20 cellular contexts compared by ENCODE assay signal in genomic region chr12:89836026-89836425, GRCh38.
"Had no signal": no experiment of that assay in that cellular context is flagged by ENCODE, and none has a peak within 500 bp of the region (broad histone marks: within the 10 kb centered on the region; RNA-seq: fewer than 3 reads in every experiment).

No MANE protein-coding gene starts in this region.

- H3K36me3 ChIP-seq: lower lobe of right lung, pancreas, thyroid gland had no signal

- H3K9me3 ChIP-seq: lower lobe of right lung, pancreas, SK-N-SH, thyroid gland had no signal

- H3K4me3 ChIP-seq: lower lobe of right lung, pancreas, thyroid gland had no signal

- ATAC-seq: activated CD8-positive, alpha-beta T cell treated with anti-CD3 and anti-CD28 coated beads, Interleukin-2, amount 10 ng/mL, durations not matched to agents 7 days and 5 days; activated T-cell treated with anti-CD3 and anti-CD28 coated beads, Interleukin-2, amount 50 U/mL, for 72 hours; left cardiac atrium; lower lobe of right lung; pancreas; stimulated activated effector memory CD8-positive, alpha-beta T cell treated with anti-CD3 and anti-CD28 coated beads, Interleukin-12 subunit alpha, Interleukin-12 subunit beta, amount 100 ng/mL, for 72 hours; T-cell; WTC11 had no signal

- H3K27ac ChIP-seq: lower lobe of right lung, pancreas, thyroid gland had no signal

- DNase-seq: activated CD4-positive, alpha-beta T cell treated with anti-CD3 and anti-CD28 coated beads, Interleukin-2, amount 10 ng/mL, durations not matched to agents 24 days and 14 days; activated CD8-positive, alpha-beta memory T cell treated with anti-CD3 and anti-CD28 coated beads, Interleukin-2, amount 50 U/mL, for 4 hours; activated CD8-positive, alpha-beta T cell treated with anti-CD3 and anti-CD28 coated beads, Interleukin-2, amount 10 ng/mL, durations not matched to agents 7 days and 5 days; activated gamma-delta T cell; activated T-cell treated with anti-CD3 and anti-CD28 coated beads, Interleukin-2, amount 50 U/mL, for 72 hours; anterior cingulate cortex; endodermal cell; erythroblast; foreskin melanocyte; immature natural killer cell; left cardiac atrium; lower lobe of right lung; midbrain; pancreas; SK-N-SH; T-cell; T-helper 9 cell; thyroid gland had no signal

- H3K4me1 ChIP-seq: lower lobe of right lung, pancreas had no signal

- H3K27me3 ChIP-seq: pancreas, thyroid gland had no signal
